ENCODE assay signal across 15 cellular contexts in the genomic region with DNA sequence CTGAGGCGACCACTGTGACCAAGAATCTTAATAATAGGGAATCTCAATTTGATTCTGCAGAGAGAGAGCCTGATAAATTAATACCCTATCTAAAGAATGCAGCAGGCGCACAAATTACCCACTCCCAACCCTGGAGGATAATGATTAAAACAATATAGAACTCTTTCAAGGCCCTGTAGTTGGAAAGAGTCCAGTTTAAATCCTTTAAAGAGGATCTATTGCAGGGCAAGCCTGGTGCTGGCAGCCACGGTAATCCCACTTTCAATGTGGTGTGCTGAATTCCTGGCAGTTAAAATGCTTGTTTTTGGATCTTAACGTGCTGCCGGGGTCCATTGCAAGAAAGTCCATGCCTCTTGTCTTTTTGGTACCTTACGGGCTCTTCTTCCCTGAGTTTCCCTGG. TPM values are rescaled to one million over a fixed set of nuclear protein-coding genes. Genes with fewer than 3 reads are reported as not detected.
DNase-seq lines count a peak whose midpoint lies in the region; ATAC-seq and TF ChIP-seq lines count a peak whose summit lies in the region.
"Had no signal": no experiment of that assay in that cellular context is flagged by ENCODE, and none has a peak within 500 bp of the region (broad histone marks: within the 10 kb centered on the region; RNA-seq: fewer than 3 reads in every experiment).

No MANE protein-coding gene starts in this region.

- no peaks in the 10 kb centered on the region for H3K9me3 Mint-ChIP-seq in activated CD4-positive, alpha-beta T cell treated with anti-CD3 and anti-CD28 coated beads for 36 hours (ENCODE audit: low read depth)
- no peaks in the 10 kb centered on the region for H3K9me3 Mint-ChIP-seq in activated CD4-positive, alpha-beta T cell treated with anti-CD3 and anti-CD28 coated beads, Interleukin-2, amount 10 ng/mL, durations not matched to agents 24 days and 14 days
- H3K9me3 Mint-ChIP-seq in stimulated activated effector memory CD8-positive, alpha-beta T cell treated with anti-CD3 and anti-CD28 coated beads, Interleukin-12 subunit alpha, Interleukin-12 subunit beta, amount 100 ng/mL, for 72 hours, result peaks cover 2% of the 10 kb centered on the region
- H3K9me3 Mint-ChIP-seq in activated naive CD4-positive, alpha-beta T cell treated with anti-CD3 and anti-CD28 coated beads, Interleukin-2, amount 50 U/mL, for 72 hours, result peaks cover 0 to 9% of the 10 kb centered on the region in 2 donors

- peak overlapping the region; percentile 8 for H3K27ac Mint-ChIP-seq in activated CD4-positive, alpha-beta T cell treated with anti-CD3 and anti-CD28 coated beads for 36 hours
- H3K27ac Mint-ChIP-seq in activated CD4-positive, alpha-beta T cell treated with anti-CD3 and anti-CD28 coated beads, Interleukin-2, amount 10 ng/mL, durations not matched to agents 24 days and 14 days, result no peak overlapping the region
- H3K27ac Mint-ChIP-seq in stimulated activated effector memory CD8-positive, alpha-beta T cell treated with anti-CD3 and anti-CD28 coated beads, Interleukin-12 subunit alpha, Interleukin-12 subunit beta, amount 100 ng/mL, for 72 hours, result peak overlapping the region; percentile 29
- peak overlapping the region in 1 of 2 donors; percentile 73 for H3K27ac Mint-ChIP-seq in activated naive CD4-positive, alpha-beta T cell treated with anti-CD3 and anti-CD28 coated beads, Interleukin-2, amount 50 U/mL, for 72 hours

- H3K4me1 ChIP-seq in hepatocyte (ENCODE audit: insufficient read depth), result peaks cover 5% of the 10 kb centered on the region
- H3K4me1 ChIP-seq: foreskin keratinocyte had no signal

- H3K4me2 ChIP-seq in hepatocyte, result peak overlapping the region; percentile 18
- H3K4me2 ChIP-seq: PC-9, smooth muscle cell had no signal

- H3K79me2 ChIP-seq in hepatocyte, result peaks cover 100% of the 10 kb centered on the region

- peaks cover 93% of the 10 kb centered on the region for H4K20me1 ChIP-seq in hepatocyte (ENCODE audit: insufficient read depth, poor library complexity, severe bottlenecking)

- H2AFZ ChIP-seq in hepatocyte, result no peak overlapping the region
- H2AFZ ChIP-seq: PC-9 had no signal

- H3K9me3 ChIP-seq in WERI-Rb-1 (ENCODE audit: severe bottlenecking), result no peaks in the 10 kb centered on the region
- H3K9me3 ChIP-seq in hepatocyte (ENCODE audit: low read depth), result no peaks in the 10 kb centered on the region
- H3K9me3 ChIP-seq: stomach had no signal

- CTCF ChIA-PET in activated CD4-positive, alpha-beta T cell treated with anti-CD3 and anti-CD28 coated beads for 36 hours (lab: Charles Lee), result no interaction called here

- H3K4me3 Mint-ChIP-seq in activated CD4-positive, alpha-beta T cell treated with anti-CD3 and anti-CD28 coated beads for 36 hours, result no peak overlapping the region
- H3K4me3 Mint-ChIP-seq in activated CD4-positive, alpha-beta T cell treated with anti-CD3 and anti-CD28 coated beads, Interleukin-2, amount 10 ng/mL, durations not matched to agents 24 days and 14 days, result no peak overlapping the region
- H3K4me3 Mint-ChIP-seq in stimulated activated effector memory CD8-positive, alpha-beta T cell treated with anti-CD3 and anti-CD28 coated beads, Interleukin-12 subunit alpha, Interleukin-12 subunit beta, amount 100 ng/mL, for 72 hours, result no peak overlapping the region

- intact Hi-C loops in activated CD4-positive, alpha-beta T cell treated with anti-CD3 and anti-CD28 coated beads for 36 hours (cut with DNase I, micrococcal nuclease), result no loop called here
- intact Hi-C loops in activated CD4-positive, alpha-beta T cell treated with anti-CD3 and anti-CD28 coated beads, Interleukin-2, amount 10 ng/mL, durations not matched to agents 24 days and 14 days (cut with micrococcal nuclease), result no loop called here

- H3K27me3 ChIP-seq in WERI-Rb-1 (ENCODE audit: insufficient read depth, low read depth, severe bottlenecking) (no peaks in the 10 kb centered on the region), hepatocyte (no peaks in the 10 kb centered on the region)
- H3K27me3 ChIP-seq: foreskin keratinocyte, stomach had no signal

- TF ChIP-seq CTCF in WERI-Rb-1 (IDR thresholded peaks at IDR 0.05; ENCODE audit: low read depth, low read length) (no peak), hepatocyte (IDR thresholded peaks at IDR 0.05; ENCODE audit: poor library complexity) (no peak)

- 83% methylated on average over 6 of the region's 6 CpGs for WGBS in hepatocyte (ENCODE audit: low lambda C conversion rate, missing lambda C conversion rate)

- DNase-seq in activated CD4-positive, alpha-beta T cell treated with anti-CD3 and anti-CD28 coated beads for 36 hours, result no peak
- no peak for DNase-seq in activated CD4-positive, alpha-beta T cell treated with anti-CD3 and anti-CD28 coated beads, Interleukin-2, amount 10 ng/mL, durations not matched to agents 24 days and 14 days
- DNase-seq in WERI-Rb-1 (peak; percentile 36), hepatocyte (ENCODE audit: low spot score) (no peak), CD1c-positive myeloid dendritic cell (ENCODE audit: extremely low spot score) (no peak), DMS 273 (lab: John Stamatoyannopoulos, UW; ENCODE audit: unreplicated experiment) (no peak)
- no peak for DNase-seq in stimulated activated effector memory CD8-positive, alpha-beta T cell treated with anti-CD3 and anti-CD28 coated beads, Interleukin-12 subunit alpha, Interleukin-12 subunit beta, amount 100 ng/mL, for 72 hours (ENCODE audit: low spot score in 2 of 2)
- no peak for DNase-seq in activated naive CD4-positive, alpha-beta T cell treated with anti-CD3 and anti-CD28 coated beads, Interleukin-2, amount 50 U/mL, for 72 hours (ENCODE audit: low spot score in 2 of 2)
- DNase-seq: foreskin keratinocyte, KBM-7, NCI-H1436 treated with DMSO at 0.1 percent for 48 hours, NCI-H510A treated with DMSO at 0.1 percent for 48 hours, PC-9, stomach had no signal

- no peak for ATAC-seq in activated CD4-positive, alpha-beta T cell treated with anti-CD3 and anti-CD28 coated beads for 36 hours
- no peak for ATAC-seq in stimulated activated effector memory CD8-positive, alpha-beta T cell treated with anti-CD3 and anti-CD28 coated beads, Interleukin-12 subunit alpha, Interleukin-12 subunit beta, amount 100 ng/mL, for 72 hours
- ATAC-seq in activated naive CD4-positive, alpha-beta T cell treated with anti-CD3 and anti-CD28 coated beads, Interleukin-2, amount 50 U/mL, for 72 hours, result no peak
- ATAC-seq: foreskin keratinocyte had no signal

- H3K9me2 ChIP-seq in hepatocyte (replicated peaks; ENCODE audit: insufficient read depth), result no peaks in the 10 kb centered on the region

- peaks cover 35% of the 10 kb centered on the region for H3K36me3 Mint-ChIP-seq in activated CD4-positive, alpha-beta T cell treated with anti-CD3 and anti-CD28 coated beads for 36 hours (ENCODE audit: low read depth)
- H3K36me3 Mint-ChIP-seq in activated CD4-positive, alpha-beta T cell treated with anti-CD3 and anti-CD28 coated beads, Interleukin-2, amount 10 ng/mL, durations not matched to agents 24 days and 14 days (ENCODE audit: low read depth), result peaks cover 18% of the 10 kb centered on the region
- peaks cover 33% of the 10 kb centered on the region for H3K36me3 Mint-ChIP-seq in stimulated activated effector memory CD8-positive, alpha-beta T cell treated with anti-CD3 and anti-CD28 coated beads, Interleukin-12 subunit alpha, Interleukin-12 subunit beta, amount 100 ng/mL, for 72 hours
- H3K36me3 Mint-ChIP-seq in activated naive CD4-positive, alpha-beta T cell treated with anti-CD3 and anti-CD28 coated beads, Interleukin-2, amount 50 U/mL, for 72 hours, result peaks cover 0 to 14% of the 10 kb centered on the region in 2 donors

- no peak overlapping the region for H3K4me3 ChIP-seq in WERI-Rb-1 (ENCODE audit: low read depth, low read length)
- H3K4me3 ChIP-seq in hepatocyte, result no peak overlapping the region
- H3K4me3 ChIP-seq: PC-9, smooth muscle cell, stomach had no signal

- POLR2A ChIA-PET in activated CD4-positive, alpha-beta T cell treated with anti-CD3 and anti-CD28 coated beads for 36 hours (lab: Charles Lee), result no interaction called here

- no peaks in the 10 kb centered on the region for H3K27me3 Mint-ChIP-seq in activated CD4-positive, alpha-beta T cell treated with anti-CD3 and anti-CD28 coated beads for 36 hours
- H3K27me3 Mint-ChIP-seq in activated CD4-positive, alpha-beta T cell treated with anti-CD3 and anti-CD28 coated beads, Interleukin-2, amount 10 ng/mL, durations not matched to agents 24 days and 14 days, result no peaks in the 10 kb centered on the region

- H3K36me3 ChIP-seq in WERI-Rb-1, result peaks cover 19% of the 10 kb centered on the region
- no peaks in the 10 kb centered on the region for H3K36me3 ChIP-seq in hepatocyte (replicated peaks; ENCODE audit: insufficient read depth, low read depth)

- H3K27ac ChIP-seq in WERI-Rb-1 (no peak overlapping the region), hepatocyte (no peak overlapping the region)
- H3K27ac ChIP-seq: foreskin keratinocyte, PC-9, stomach had no signal

- H3K4me1 Mint-ChIP-seq in activated CD4-positive, alpha-beta T cell treated with anti-CD3 and anti-CD28 coated beads for 36 hours, result peaks cover 68% of the 10 kb centered on the region
- H3K4me1 Mint-ChIP-seq in activated CD4-positive, alpha-beta T cell treated with anti-CD3 and anti-CD28 coated beads, Interleukin-2, amount 10 ng/mL, durations not matched to agents 24 days and 14 days, result peaks cover 43% of the 10 kb centered on the region
- H3K4me1 Mint-ChIP-seq in stimulated activated effector memory CD8-positive, alpha-beta T cell treated with anti-CD3 and anti-CD28 coated beads, Interleukin-12 subunit alpha, Interleukin-12 subunit beta, amount 100 ng/mL, for 72 hours, result peaks cover 61% of the 10 kb centered on the region

RNA-seq across cellular contexts. Expression of gene MARCHF6, which starts 20.5 kb away (rescaled TPM):
- total RNA-seq in activated CD4-positive, alpha-beta T cell treated with anti-CD3 and anti-CD28 coated beads for 36 hours, result 10 to 100 TPM; 67.3 to 92.2 TPM
- 106 and 113 TPM in 2 replicates for total RNA-seq in activated CD4-positive, alpha-beta T cell treated with anti-CD3 and anti-CD28 coated beads, Interleukin-2, amount 10 ng/mL, durations not matched to agents 24 days and 14 days
- 91.1 and 105 TPM in 2 replicates for total RNA-seq in hepatocyte
- polyA plus RNA-seq in hepatocyte, result 70.9 and 89.6 TPM in 2 replicates
- 100 to 1,000 TPM in 1 of 2 donors, 10 to 100 TPM in 1; 96.3 to 115 TPM for total RNA-seq in activated naive CD4-positive, alpha-beta T cell treated with anti-CD3 and anti-CD28 coated beads, Interleukin-2, amount 50 U/mL, for 72 hours
